ENCODE assay signal across 23 cellular contexts in genomic region chr10:108801775-108802516, GRCh38.
A peak's percentile ranks its signal among the peaks of the same experiment; 100 is the strongest.
DNase-seq lines count a peak whose midpoint lies in the region; ATAC-seq and TF ChIP-seq lines count a peak whose summit lies in the region.
"Had no signal": no experiment of that assay in that cellular context is flagged by ENCODE, and none has a peak within 500 bp of the region (broad histone marks: within the 10 kb centered on the region; RNA-seq: fewer than 3 reads in every experiment).

No MANE protein-coding gene starts in this region.

- H3K27ac ChIP-seq in GM23248 (no peak overlapping the region), smooth muscle cell (ENCODE audit: low read depth) (peak overlapping the region; percentile 59), SJCRH30 (no peak overlapping the region), colonic mucosa (no peak overlapping the region)
- H3K27ac ChIP-seq: brain microvascular endothelial cell, sigmoid colon, SJSA1, thyroid gland had no signal

- DNase-seq in GM23248 (peak; percentile 64), adipocyte (ENCODE audit: low read depth) (peak; percentile 59), fibroblast of pulmonary artery (ENCODE audit: low read depth) (peak; percentile 11), smooth muscle cell (lab: John Stamatoyannopoulos, UW; ENCODE audit: unreplicated experiment) (no peak), SJCRH30 (no peak), GM20000 (ENCODE audit: low spot score) (no peak), colonic mucosa (no peak)
- DNase-seq: activated B cell treated with CpG ODN at 0.5 μM for 24 hours; activated CD4-positive, alpha-beta memory T cell treated with anti-CD3 and anti-CD28 coated beads, Interleukin-2, amount 10 ng/mL, durations not matched to agents 7 days and 5 days; activated naive CD4-positive, alpha-beta T cell treated with anti-CD3 and anti-CD28 coated beads, Interleukin-2, amount 10 ng/mL, durations not matched to agents 7 days and 5 days; brain microvascular endothelial cell; H7; immature natural killer cell; NCI-H187; NCI-H2227 treated with DMSO at 0.1 percent for 48 hours; sigmoid colon; stimulated activated CD4-positive, alpha-beta T cell treated with anti-CD3 and anti-CD28 coated beads, Interleukin-1b, Interleukin-23, amount 100 ng/mL, for 48 hours; stimulated activated naive CD4-positive, alpha-beta T cell; thyroid gland had no signal

- no peaks in the 10 kb centered on the region for H3K9me3 ChIP-seq in GM23248 (ENCODE audit: low read depth)
- H3K9me3 ChIP-seq in adipocyte (ENCODE audit: control insufficient read depth, low read length), result no peaks in the 10 kb centered on the region
- H3K9me3 ChIP-seq in smooth muscle cell (replicated peaks; ENCODE audit: low read depth), result no peaks in the 10 kb centered on the region
- H3K9me3 ChIP-seq in SJCRH30 (replicated peaks), result no peaks in the 10 kb centered on the region
- no peaks in the 10 kb centered on the region for H3K9me3 ChIP-seq in colonic mucosa
- H3K9me3 ChIP-seq: sigmoid colon, SJSA1, thyroid gland had no signal

- H3K9ac ChIP-seq in GM23248, result no peak overlapping the region
- no peak overlapping the region for H3K9ac ChIP-seq in adipocyte (ENCODE audit: low read length)
- no peak overlapping the region for H3K9ac ChIP-seq in smooth muscle cell (ENCODE audit: low read depth)
- no peak overlapping the region for H3K9ac ChIP-seq in colonic mucosa (ENCODE audit: low read depth in 2 of 2, low read length in 2 of 2)

- no peaks in the 10 kb centered on the region for H3K9me2 ChIP-seq in GM23248 (ENCODE audit: insufficient read depth)

- intact Hi-C loops in colonic mucosa (cut with DNase I), result no loop called here

- no peaks in the 10 kb centered on the region for H3K27me3 ChIP-seq in GM23248 (replicated peaks; ENCODE audit: insufficient read depth)
- no peaks in the 10 kb centered on the region for H3K27me3 ChIP-seq in adipocyte (replicated peaks; ENCODE audit: control insufficient read depth, insufficient read depth, low read length)
- H3K27me3 ChIP-seq in smooth muscle cell (ENCODE audit: low read depth), result no peaks in the 10 kb centered on the region
- H3K27me3 ChIP-seq in SJCRH30, result no peaks in the 10 kb centered on the region
- no peaks in the 10 kb centered on the region for H3K27me3 ChIP-seq in colonic mucosa
- H3K27me3 ChIP-seq: brain microvascular endothelial cell, sigmoid colon, SJSA1, thyroid gland had no signal

- H3K4me3 ChIP-seq in GM23248 (no peak overlapping the region), adipocyte (ENCODE audit: low read length) (no peak overlapping the region), fibroblast of pulmonary artery (replicated peaks; ENCODE audit: low read depth, low read length) (no peak overlapping the region), smooth muscle cell (no peak overlapping the region), SJCRH30 (no peak overlapping the region), colonic mucosa (no peak overlapping the region)
- H3K4me3 ChIP-seq: GM12878, lung, sigmoid colon, SJSA1, thyroid gland had no signal

- H2AFZ ChIP-seq in GM23248 (no peak overlapping the region), smooth muscle cell (ENCODE audit: low read depth) (no peak overlapping the region)

- H3K36me3 ChIP-seq in GM23248 (ENCODE audit: low read depth), result no peaks in the 10 kb centered on the region
- no peaks in the 10 kb centered on the region for H3K36me3 ChIP-seq in adipocyte (ENCODE audit: control insufficient read depth, insufficient read depth, low read length, severe bottlenecking)
- H3K36me3 ChIP-seq in smooth muscle cell (ENCODE audit: low read depth), result no peaks in the 10 kb centered on the region
- no peaks in the 10 kb centered on the region for H3K36me3 ChIP-seq in SJCRH30
- H3K36me3 ChIP-seq in colonic mucosa, result no peaks in the 10 kb centered on the region
- H3K36me3 ChIP-seq: brain microvascular endothelial cell, sigmoid colon, SJSA1, thyroid gland had no signal

- ATAC-seq in HG02884 (IDR thresholded peaks at IDR 0.05; ENCODE audit: unreplicated experiment), result no peak
- ATAC-seq: GM12878 had no signal

- H3K4me2 ChIP-seq in GM23248 (ENCODE audit: unreplicated experiment) (no peak overlapping the region), smooth muscle cell (no peak overlapping the region)

- H3K79me2 ChIP-seq in GM23248 (ENCODE audit: insufficient read depth), result no peaks in the 10 kb centered on the region
- no peaks in the 10 kb centered on the region for H3K79me2 ChIP-seq in smooth muscle cell (ENCODE audit: low read depth)

- in situ Hi-C loops in GM23248 (cut with MboI), result no loop called here

- H3F3A ChIP-seq in GM23248 (ENCODE audit: insufficient read depth) (peaks cover 9% of the 10 kb centered on the region; the same call in 1 of the 2 replicates), smooth muscle cell (ENCODE audit: low read depth) (no peaks in the 10 kb centered on the region)

- H4K20me1 ChIP-seq in GM23248 (ENCODE audit: insufficient read depth), result no peaks in the 10 kb centered on the region
- H4K20me1 ChIP-seq in smooth muscle cell (ENCODE audit: low read depth), result no peaks in the 10 kb centered on the region

- no peak for TF ChIP-seq CTCF in fibroblast of pulmonary artery (IDR thresholded peaks at IDR 0.05; ENCODE audit: low read length, missing control alignments)
- no peak for TF ChIP-seq CTCF in smooth muscle cell (IDR thresholded peaks at IDR 0.05; ENCODE audit: borderline replicate concordance, insufficient read depth, poor library complexity, severe bottlenecking)
- no peak for TF ChIP-seq CTCF in GM20000 (IDR thresholded peaks at IDR 0.05; ENCODE audit: extremely low read depth, missing control alignments)
- no peak for TF ChIP-seq CTCF in colonic mucosa (IDR thresholded peaks at IDR 0.05)

- H3K4me1 ChIP-seq in GM23248 (ENCODE audit: insufficient read depth), result peaks cover 2% of the 10 kb centered on the region; the same call in 1 of the 2 replicates
- H3K4me1 ChIP-seq in adipocyte (ENCODE audit: control insufficient read depth, insufficient read depth, low read length), result no peaks in the 10 kb centered on the region
- no peaks in the 10 kb centered on the region for H3K4me1 ChIP-seq in smooth muscle cell (ENCODE audit: low read depth)
- H3K4me1 ChIP-seq in SJCRH30, result no peaks in the 10 kb centered on the region
- no peaks in the 10 kb centered on the region for H3K4me1 ChIP-seq in colonic mucosa
- H3K4me1 ChIP-seq: sigmoid colon, SJSA1, thyroid gland had no signal

Comparison
In these comparisons a context has a peak if more than half of its experiments do, and no peak if none do; other contexts are left out.
1. DNase-seq: peak in GM23248 (single experiment), adipocyte (single experiment) and fibroblast of pulmonary artery (single experiment); none in smooth muscle cell (single experiment), SJCRH30 (0 of 2), GM20000 (single experiment) and colonic mucosa (single experiment).